20 cellular contexts compared by ENCODE assay signal in the genomic region with DNA sequence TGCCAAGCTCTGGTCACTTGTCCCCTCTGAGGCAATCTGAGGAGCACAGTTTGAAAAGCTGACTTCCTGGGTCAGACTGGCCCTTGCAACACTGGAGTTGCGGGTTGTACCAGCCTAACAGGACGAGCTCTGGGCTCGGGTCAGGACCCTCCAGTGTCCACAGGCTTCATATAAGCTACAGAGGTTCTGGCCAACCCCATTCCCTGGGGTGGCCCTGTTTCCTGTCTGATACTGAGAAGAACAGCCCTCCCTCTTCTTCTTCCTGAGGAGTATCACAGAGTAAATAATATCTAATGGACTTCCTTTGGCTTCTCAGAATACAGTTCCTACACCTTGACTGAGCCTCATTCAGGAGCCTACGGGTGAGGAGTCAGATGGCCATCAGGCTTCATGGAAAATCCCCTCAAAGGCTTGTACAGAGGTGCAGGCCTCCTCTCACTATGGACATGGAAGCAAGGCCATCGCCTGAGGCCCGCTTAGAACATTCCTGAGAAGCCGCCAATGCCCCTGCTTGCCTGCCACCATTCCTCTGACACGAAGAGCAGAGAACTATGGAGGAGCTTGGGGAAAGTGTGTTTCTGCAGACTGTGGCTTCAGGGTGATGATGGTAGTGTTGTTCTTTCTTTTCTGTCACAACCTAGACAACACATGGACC. TPM values are rescaled to one million over a fixed set of nuclear protein-coding genes. Genes with fewer than 3 reads are reported as not detected.
DNase-seq lines count a peak whose midpoint lies in the region; ATAC-seq and TF ChIP-seq lines count a peak whose summit lies in the region.
"Had no signal": no experiment of that assay in that cellular context is flagged by ENCODE, and none has a peak within 500 bp of the region (broad histone marks: within the 10 kb centered on the region; RNA-seq: fewer than 3 reads in every experiment).

No MANE protein-coding gene starts in this region.

- intact Hi-C loops in activated CD8-positive, alpha-beta T cell treated with anti-CD3 and anti-CD28 coated beads for 36 hours (cut with micrococcal nuclease) = no loop called here
- intact Hi-C loops in colonic mucosa (cut with DNase I) = no loop called here
- intact Hi-C loops in left cardiac atrium (cut with DNase I) = no loop called here

- no peak overlapping the region for H3K9ac ChIP-seq in colonic mucosa (ENCODE audit: low read depth in 2 of 2, low read length in 2 of 2)
- H3K9ac ChIP-seq: GM23248 had no signal

- no peaks in the 10 kb centered on the region for H3K4me1 ChIP-seq in colonic mucosa

- H3K27ac Mint-ChIP-seq in activated CD8-positive, alpha-beta T cell treated with anti-CD3 and anti-CD28 coated beads, Interleukin-2, amount 10 ng/mL, durations not matched to agents 7 days and 5 days = no peak overlapping the region
- no peak overlapping the region for H3K27ac Mint-ChIP-seq in activated CD8-positive, alpha-beta T cell treated with anti-CD3 and anti-CD28 coated beads for 36 hours
- no peak overlapping the region for H3K27ac Mint-ChIP-seq in glutamatergic neuron (ENCODE audit: unreplicated experiment)
- H3K27ac Mint-ChIP-seq: CD8-positive, alpha-beta T cell had no signal

- peaks cover 3% of the 10 kb centered on the region for H3K27me3 Mint-ChIP-seq in activated CD8-positive, alpha-beta T cell treated with anti-CD3 and anti-CD28 coated beads, Interleukin-2, amount 10 ng/mL, durations not matched to agents 7 days and 5 days (ENCODE audit: low read depth)
- H3K27me3 Mint-ChIP-seq in activated CD8-positive, alpha-beta T cell treated with anti-CD3 and anti-CD28 coated beads for 36 hours = no peaks in the 10 kb centered on the region
- H3K27me3 Mint-ChIP-seq in glutamatergic neuron (ENCODE audit: unreplicated experiment) = peaks cover 5% of the 10 kb centered on the region

- H3K4me1 Mint-ChIP-seq in activated CD8-positive, alpha-beta T cell treated with anti-CD3 and anti-CD28 coated beads, Interleukin-2, amount 10 ng/mL, durations not matched to agents 7 days and 5 days (ENCODE audit: low read depth) = no peaks in the 10 kb centered on the region
- no peaks in the 10 kb centered on the region for H3K4me1 Mint-ChIP-seq in activated CD8-positive, alpha-beta T cell treated with anti-CD3 and anti-CD28 coated beads for 36 hours (ENCODE audit: low read depth)
- peaks cover 2% of the 10 kb centered on the region for H3K4me1 Mint-ChIP-seq in glutamatergic neuron (ENCODE audit: low read depth, unreplicated experiment)
- H3K4me1 Mint-ChIP-seq: CD14-positive monocyte had no signal

- ATAC-seq in activated CD8-positive, alpha-beta T cell treated with anti-CD3 and anti-CD28 coated beads, Interleukin-2, amount 10 ng/mL, durations not matched to agents 7 days and 5 days = no peak
- ATAC-seq in activated CD8-positive, alpha-beta T cell treated with anti-CD3 and anti-CD28 coated beads for 36 hours = no peak
- ATAC-seq in left cardiac atrium (peak in 1 of 2 donors; percentile 59), GM18867 (IDR thresholded peaks at IDR 0.05; ENCODE audit: unreplicated experiment) (no peak)
- ATAC-seq: CD8-positive, alpha-beta T cell had no signal

- H3K27ac ChIP-seq in colonic mucosa = no peak overlapping the region
- H3K27ac ChIP-seq: 22Rv1, GM23248 had no signal

- H3K36me3 Mint-ChIP-seq in activated CD8-positive, alpha-beta T cell treated with anti-CD3 and anti-CD28 coated beads, Interleukin-2, amount 10 ng/mL, durations not matched to agents 7 days and 5 days (ENCODE audit: low read depth) = no peaks in the 10 kb centered on the region
- no peaks in the 10 kb centered on the region for H3K36me3 Mint-ChIP-seq in activated CD8-positive, alpha-beta T cell treated with anti-CD3 and anti-CD28 coated beads for 36 hours (ENCODE audit: low read depth)
- H3K36me3 Mint-ChIP-seq in glutamatergic neuron (ENCODE audit: unreplicated experiment) = no peaks in the 10 kb centered on the region
- H3K36me3 Mint-ChIP-seq: CD14-positive monocyte; CD8-positive, alpha-beta T cell had no signal

- POLR2A ChIA-PET in activated CD8-positive, alpha-beta T cell treated with anti-CD3 and anti-CD28 coated beads, Interleukin-2, amount 10 ng/mL, durations not matched to agents 7 days and 5 days (lab: Charles Lee) = no interaction called here
- POLR2A ChIA-PET in activated CD8-positive, alpha-beta T cell treated with anti-CD3 and anti-CD28 coated beads for 36 hours (lab: Charles Lee) = no interaction called here

- H3K9me3 ChIP-seq in colonic mucosa = no peaks in the 10 kb centered on the region

- H3K4me3 Mint-ChIP-seq in activated CD8-positive, alpha-beta T cell treated with anti-CD3 and anti-CD28 coated beads, Interleukin-2, amount 10 ng/mL, durations not matched to agents 7 days and 5 days = no peak overlapping the region
- H3K4me3 Mint-ChIP-seq in activated CD8-positive, alpha-beta T cell treated with anti-CD3 and anti-CD28 coated beads for 36 hours = no peak overlapping the region
- H3K4me3 Mint-ChIP-seq in glutamatergic neuron (ENCODE audit: unreplicated experiment) = no peak overlapping the region
- H3K4me3 Mint-ChIP-seq: CD14-positive monocyte; CD8-positive, alpha-beta T cell had no signal

- no peaks in the 10 kb centered on the region for H3K27me3 ChIP-seq in colonic mucosa

- H3K4me3 ChIP-seq in colonic mucosa = no peak overlapping the region
- H3K4me3 ChIP-seq: GM23248 had no signal

- CTCF ChIA-PET in activated CD8-positive, alpha-beta T cell treated with anti-CD3 and anti-CD28 coated beads, Interleukin-2, amount 10 ng/mL, durations not matched to agents 7 days and 5 days (lab: Charles Lee) = interaction anchor here (1.9 kb wide), 1 partner anchor 14 kb away, joined by 6 read pairs; no protein-coding TSS in a partner anchor
- CTCF ChIA-PET in activated CD8-positive, alpha-beta T cell treated with anti-CD3 and anti-CD28 coated beads for 36 hours (lab: Charles Lee) = interaction anchor here (1.4 to 2.6 kb wide), 2 partner anchors 9 to 15 kb away, joined by 6 to 10 read pairs; no protein-coding TSS in a partner anchor

- DNase-seq in activated CD8-positive, alpha-beta T cell treated with anti-CD3 and anti-CD28 coated beads, Interleukin-2, amount 10 ng/mL, durations not matched to agents 7 days and 5 days = peak; percentile 13
- no peak for DNase-seq in activated CD8-positive, alpha-beta T cell treated with anti-CD3 and anti-CD28 coated beads for 36 hours
- peak; percentile 9 for DNase-seq in colonic mucosa
- DNase-seq in left cardiac atrium = peak; percentile 55
- peak; percentile 7 for DNase-seq in mucosa of gallbladder (ENCODE audit: low spot score)
- no peak for DNase-seq in glutamatergic neuron
- no peak for DNase-seq in anterior cingulate cortex (lab: John Stamatoyannopoulos, UW)
- DNase-seq: CD8-positive, alpha-beta T cell; COR-L47; DMS153; DMS79 treated with DMSO at 0.1 percent for 48 hours; EL; GDM1; GM23248; H7 had no signal

- no peaks in the 10 kb centered on the region for H3K36me3 ChIP-seq in colonic mucosa

- no peaks in the 10 kb centered on the region for H3K9me3 Mint-ChIP-seq in activated CD8-positive, alpha-beta T cell treated with anti-CD3 and anti-CD28 coated beads, Interleukin-2, amount 10 ng/mL, durations not matched to agents 7 days and 5 days (ENCODE audit: insufficient read depth)
- H3K9me3 Mint-ChIP-seq in activated CD8-positive, alpha-beta T cell treated with anti-CD3 and anti-CD28 coated beads for 36 hours = no peaks in the 10 kb centered on the region
- H3K9me3 Mint-ChIP-seq in glutamatergic neuron (ENCODE audit: unreplicated experiment) = peaks cover 1% of the 10 kb centered on the region
- H3K9me3 Mint-ChIP-seq: CD14-positive monocyte; CD8-positive, alpha-beta T cell had no signal

- TF ChIP-seq CTCF in activated CD8-positive, alpha-beta T cell treated with anti-CD3 and anti-CD28 coated beads for 36 hours (IDR thresholded peaks at IDR 0.05) = no peak
- TF ChIP-seq CTCF in colonic mucosa (IDR thresholded peaks at IDR 0.05) (no peak), glutamatergic neuron (IDR thresholded peaks at IDR 0.05; ENCODE audit: partially characterized antibody, unreplicated experiment) (no peak)

RNA-seq across cellular contexts. Expression of a gene that starts 28.5 kb away (rescaled TPM):
- total RNA-seq in activated CD8-positive, alpha-beta T cell treated with anti-CD3 and anti-CD28 coated beads, Interleukin-2, amount 10 ng/mL, durations not matched to agents 7 days and 5 days = not detected
- total RNA-seq in activated CD8-positive, alpha-beta T cell treated with anti-CD3 and anti-CD28 coated beads for 36 hours = not detected
- total RNA-seq in colonic mucosa = 1 to 10 TPM; 1.1 to 2.2 TPM
- total RNA-seq in left cardiac atrium = 10 to 100 TPM; 11.5 to 23.4 TPM
- 2.5 TPM for total RNA-seq in mucosa of gallbladder
- not detected for total RNA-seq in glutamatergic neuron (ENCODE audit: unreplicated experiment)
- total RNA-seq: A673; CD8-positive, alpha-beta T cell; GM23248; HT-29 had no signal

Comparison
In these comparisons a context has a peak if more than half of its experiments do, and no peak if none do; other contexts are left out.
1. DNase-seq: peak in activated CD8-positive, alpha-beta T cell treated with anti-CD3 and anti-CD28 coated beads, Interleukin-2, amount 10 ng/mL, durations not matched to agents 7 days and 5 days (single experiment), colonic mucosa (single experiment), left cardiac atrium (single experiment) and mucosa of gallbladder (single experiment); none in activated CD8-positive, alpha-beta T cell treated with anti-CD3 and anti-CD28 coated beads for 36 hours (single experiment), glutamatergic neuron (single experiment) and anterior cingulate cortex (0 of 58).